1 cellular context compared by ENCODE assay signal in the genomic region with DNA sequence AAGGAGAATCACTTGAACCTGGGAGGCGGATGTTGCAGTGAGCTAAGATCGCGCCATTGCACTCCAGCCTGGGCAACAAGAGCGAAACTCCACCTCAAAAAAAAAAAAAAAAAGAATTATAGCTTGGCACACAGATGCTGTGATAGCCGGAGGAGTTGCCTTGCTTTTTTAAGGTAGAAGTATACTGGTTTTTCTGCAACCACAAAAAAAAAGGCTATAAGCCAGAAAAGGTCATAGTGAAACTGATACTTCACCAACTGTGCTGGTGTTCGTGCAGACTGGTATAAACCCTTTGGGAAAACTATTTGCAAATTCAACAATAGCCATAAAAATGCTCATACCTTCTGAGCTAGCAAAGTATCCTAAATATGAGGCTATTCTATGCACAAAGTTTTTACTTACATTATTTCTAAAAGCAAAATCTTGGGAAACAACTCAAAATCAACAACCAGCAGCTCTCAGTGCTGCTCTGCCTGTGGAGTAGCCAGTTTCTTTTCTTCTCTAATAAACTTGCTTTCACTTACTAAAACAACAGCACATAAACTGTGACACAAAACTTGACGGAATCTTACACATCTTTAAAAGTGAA.
TF ChIP-seq lines count a peak whose summit lies in the region.

No MANE protein-coding gene starts in this region.

TF ChIP-seq in GM12878, 131 proteins besides CTCF, POLR2A, EP300 and RAD21 (continued from another document and continues in another):
- 0 out of 2 replicates have a peak, but pooled peaks have one; percentile 39 for TF ChIP-seq ZNF592 (IDR thresholded peaks at IDR 0.05)
- TF ChIP-seq EZH2 (IDR thresholded peaks at IDR 0.05; ENCODE audit: borderline replicate concordance, control insufficient read depth, low read depth, low read length) = no peak
- TF ChIP-seq RAD51 (IDR thresholded peaks at IDR 0.05) = peak; percentile 39; the same call in 1 of the 2 replicates
- TF ChIP-seq ATF7 (IDR thresholded peaks at IDR 0.05; ENCODE audit: low read depth) = peak; percentile 89
- TF ChIP-seq LARP7 (IDR thresholded peaks at IDR 0.05) = no peak
- no peak for TF ChIP-seq ZSCAN29 (IDR thresholded peaks at IDR 0.05)
- TF ChIP-seq, protein P1, sequence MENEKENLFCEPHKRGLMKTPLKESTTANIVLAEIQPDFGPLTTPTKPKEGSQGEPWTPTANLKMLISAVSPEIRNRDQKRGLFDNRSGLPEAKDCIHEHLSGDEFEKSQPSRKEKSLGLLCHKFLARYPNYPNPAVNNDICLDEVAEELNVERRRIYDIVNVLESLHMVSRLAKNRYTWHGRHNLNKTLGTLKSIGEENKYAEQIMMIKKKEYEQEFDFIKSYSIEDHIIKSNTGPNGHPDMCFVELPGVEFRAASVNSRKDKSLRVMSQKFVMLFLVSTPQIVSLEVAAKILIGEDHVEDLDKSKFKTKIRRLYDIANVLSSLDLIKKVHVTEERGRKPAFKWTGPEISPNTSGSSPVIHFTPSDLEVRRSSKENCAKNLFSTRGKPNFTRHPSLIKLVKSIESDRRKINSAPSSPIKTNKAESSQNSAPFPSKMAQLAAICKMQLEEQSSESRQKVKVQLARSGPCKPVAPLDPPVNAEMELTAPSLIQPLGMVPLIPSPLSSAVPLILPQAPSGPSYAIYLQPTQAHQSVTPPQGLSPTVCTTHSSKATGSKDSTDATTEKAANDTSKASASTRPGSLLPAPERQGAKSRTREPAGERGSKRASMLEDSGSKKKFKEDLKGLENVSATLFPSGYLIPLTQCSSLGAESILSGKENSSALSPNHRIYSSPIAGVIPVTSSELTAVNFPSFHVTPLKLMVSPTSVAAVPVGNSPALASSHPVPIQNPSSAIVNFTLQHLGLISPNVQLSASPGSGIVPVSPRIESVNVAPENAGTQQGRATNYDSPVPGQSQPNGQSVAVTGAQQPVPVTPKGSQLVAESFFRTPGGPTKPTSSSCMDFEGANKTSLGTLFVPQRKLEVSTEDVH (IDR thresholded peaks at IDR 0.05; ENCODE audit: low read depth, partially characterized antibody) = peak; percentile 56
- peak; percentile 94; the same call in 1 of the 2 replicates for TF ChIP-seq ASH2L (IDR thresholded peaks at IDR 0.05; ENCODE audit: borderline replicate concordance, low read depth)
- TF ChIP-seq RUNX3 (IDR thresholded peaks at IDR 0.05; ENCODE audit: low read length) = peak; percentile 96
- TF ChIP-seq SREBF2 (IDR thresholded peaks at IDR 0.05; ENCODE audit: low read length) = no peak
- TF ChIP-seq ZNF622 (IDR thresholded peaks at IDR 0.05) = no peak
- TF ChIP-seq CHD4 (IDR thresholded peaks at IDR 0.05) = no peak
- TF ChIP-seq CREM (IDR thresholded peaks at IDR 0.05; ENCODE audit: low read depth) = peak; percentile 76
- TF ChIP-seq, protein P2, sequence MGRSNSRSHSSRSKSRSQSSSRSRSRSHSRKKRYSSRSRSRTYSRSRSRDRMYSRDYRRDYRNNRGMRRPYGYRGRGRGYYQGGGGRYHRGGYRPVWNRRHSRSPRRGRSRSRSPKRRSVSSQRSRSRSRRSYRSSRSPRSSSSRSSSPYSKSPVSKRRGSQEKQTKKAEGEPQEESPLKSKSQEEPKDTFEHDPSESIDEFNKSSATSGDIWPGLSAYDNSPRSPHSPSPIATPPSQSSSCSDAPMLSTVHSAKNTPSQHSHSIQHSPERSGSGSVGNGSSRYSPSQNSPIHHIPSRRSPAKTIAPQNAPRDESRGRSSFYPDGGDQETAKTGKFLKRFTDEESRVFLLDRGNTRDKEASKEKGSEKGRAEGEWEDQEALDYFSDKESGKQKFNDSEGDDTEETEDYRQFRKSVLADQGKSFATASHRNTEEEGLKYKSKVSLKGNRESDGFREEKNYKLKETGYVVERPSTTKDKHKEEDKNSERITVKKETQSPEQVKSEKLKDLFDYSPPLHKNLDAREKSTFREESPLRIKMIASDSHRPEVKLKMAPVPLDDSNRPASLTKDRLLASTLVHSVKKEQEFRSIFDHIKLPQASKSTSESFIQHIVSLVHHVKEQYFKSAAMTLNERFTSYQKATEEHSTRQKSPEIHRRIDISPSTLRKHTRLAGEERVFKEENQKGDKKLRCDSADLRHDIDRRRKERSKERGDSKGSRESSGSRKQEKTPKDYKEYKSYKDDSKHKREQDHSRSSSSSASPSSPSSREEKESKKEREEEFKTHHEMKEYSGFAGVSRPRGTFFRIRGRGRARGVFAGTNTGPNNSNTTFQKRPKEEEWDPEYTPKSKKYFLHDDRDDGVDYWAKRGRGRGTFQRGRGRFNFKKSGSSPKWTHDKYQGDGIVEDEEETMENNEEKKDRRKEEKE (IDR thresholded peaks at IDR 0.05) = no peak
- TF ChIP-seq HDGF (IDR thresholded peaks at IDR 0.05) = no peak
- peak; percentile 75 for TF ChIP-seq JUND (IDR thresholded peaks at IDR 0.05; ENCODE audit: low read depth, low read length)
- TF ChIP-seq HDAC6 (IDR thresholded peaks at IDR 0.05; ENCODE audit: unreplicated experiment) = no peak
- TF ChIP-seq MYB (IDR thresholded peaks at IDR 0.05; ENCODE audit: borderline replicate concordance, low read depth, low read length) = no peak
- peak; percentile 53; the same call in 1 of the 2 replicates for TF ChIP-seq CBFB (IDR thresholded peaks at IDR 0.05; ENCODE audit: low read depth)
- no peak for TF ChIP-seq PBX3 (IDR thresholded peaks at IDR 0.05; ENCODE audit: insufficient replicate concordance, low read depth, low read length)
- peak; percentile 74 for TF ChIP-seq SMAD1 (IDR thresholded peaks at IDR 0.05; ENCODE audit: low read depth, partially characterized antibody)
- no peak for TF ChIP-seq MAX (IDR thresholded peaks at IDR 0.05; ENCODE audit: low read depth, low read length)
- TF ChIP-seq POLR2AphosphoS5 (IDR thresholded peaks at IDR 0.05; ENCODE audit: low read length) = no peak
- no peak for TF ChIP-seq RB1 (IDR thresholded peaks at IDR 0.05; ENCODE audit: borderline replicate concordance)
- TF ChIP-seq, protein P3, sequence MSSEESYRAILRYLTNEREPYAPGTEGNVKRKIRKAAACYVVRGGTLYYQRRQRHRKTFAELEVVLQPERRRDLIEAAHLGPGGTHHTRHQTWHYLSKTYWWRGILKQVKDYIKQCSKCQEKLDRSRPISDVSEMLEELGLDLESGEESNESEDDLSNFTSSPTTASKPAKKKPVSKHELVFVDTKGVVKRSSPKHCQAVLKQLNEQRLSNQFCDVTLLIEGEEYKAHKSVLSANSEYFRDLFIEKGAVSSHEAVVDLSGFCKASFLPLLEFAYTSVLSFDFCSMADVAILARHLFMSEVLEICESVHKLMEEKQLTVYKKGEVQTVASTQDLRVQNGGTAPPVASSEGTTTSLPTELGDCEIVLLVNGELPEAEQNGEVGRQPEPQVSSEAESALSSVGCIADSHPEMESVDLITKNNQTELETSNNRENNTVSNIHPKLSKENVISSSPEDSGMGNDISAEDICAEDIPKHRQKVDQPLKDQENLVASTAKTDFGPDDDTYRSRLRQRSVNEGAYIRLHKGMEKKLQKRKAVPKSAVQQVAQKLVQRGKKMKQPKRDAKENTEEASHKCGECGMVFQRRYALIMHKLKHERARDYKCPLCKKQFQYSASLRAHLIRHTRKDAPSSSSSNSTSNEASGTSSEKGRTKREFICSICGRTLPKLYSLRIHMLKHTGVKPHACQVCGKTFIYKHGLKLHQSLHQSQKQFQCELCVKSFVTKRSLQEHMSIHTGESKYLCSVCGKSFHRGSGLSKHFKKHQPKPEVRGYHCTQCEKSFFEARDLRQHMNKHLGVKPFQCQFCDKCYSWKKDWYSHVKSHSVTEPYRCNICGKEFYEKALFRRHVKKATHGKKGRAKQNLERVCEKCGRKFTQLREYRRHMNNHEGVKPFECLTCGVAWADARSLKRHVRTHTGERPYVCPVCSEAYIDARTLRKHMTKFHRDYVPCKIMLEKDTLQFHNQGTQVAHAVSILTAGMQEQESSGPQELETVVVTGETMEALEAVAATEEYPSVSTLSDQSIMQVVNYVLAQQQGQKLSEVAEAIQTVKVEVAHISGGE (CRISPR knock-in tag; IDR thresholded peaks at IDR 0.05) = no peak
- TF ChIP-seq HDAC2 (IDR thresholded peaks at IDR 0.05) = no peak
- TF ChIP-seq YY1 (IDR thresholded peaks at IDR 0.05; ENCODE audit: low read depth, low read length) = no peak
- TF ChIP-seq STAT1 (conservative IDR thresholded peaks at IDR 0.05) = no peak
- no peak for TF ChIP-seq RCOR1 (conservative IDR thresholded peaks at IDR 0.05; ENCODE audit: low read depth, low read length)
- no peak for TF ChIP-seq SIX5 (IDR thresholded peaks at IDR 0.05; ENCODE audit: low read depth, low read length, severe bottlenecking)
- TF ChIP-seq EED (IDR thresholded peaks at IDR 0.05; ENCODE audit: low read depth) = peak; percentile 89
- no peak for TF ChIP-seq BCL3 (IDR thresholded peaks at IDR 0.05; ENCODE audit: borderline replicate concordance, insufficient read depth, low read depth, low read length, poor library complexity, severe bottlenecking)
- no peak for TF ChIP-seq SUZ12 (IDR thresholded peaks at IDR 0.05; ENCODE audit: unreplicated experiment)
- TF ChIP-seq USF1 (IDR thresholded peaks at IDR 0.05; ENCODE audit: borderline replicate concordance, extremely low read length, insufficient read depth, low read depth, low read length) = no peak
- TF ChIP-seq SMC3 (IDR thresholded peaks at IDR 0.05; ENCODE audit: borderline replicate concordance, low read length) = no peak
- TF ChIP-seq NBN (IDR thresholded peaks at IDR 0.05) = peak; percentile 91
- TF ChIP-seq IRF5 (IDR thresholded peaks at IDR 0.05; ENCODE audit: borderline replicate concordance) = no peak
- TF ChIP-seq ZNF384 (IDR thresholded peaks at IDR 0.05; ENCODE audit: borderline replicate concordance, low read depth, low read length) = peak; percentile 86
